ENCODE assay signal across 13 cellular contexts in the genomic region with DNA sequence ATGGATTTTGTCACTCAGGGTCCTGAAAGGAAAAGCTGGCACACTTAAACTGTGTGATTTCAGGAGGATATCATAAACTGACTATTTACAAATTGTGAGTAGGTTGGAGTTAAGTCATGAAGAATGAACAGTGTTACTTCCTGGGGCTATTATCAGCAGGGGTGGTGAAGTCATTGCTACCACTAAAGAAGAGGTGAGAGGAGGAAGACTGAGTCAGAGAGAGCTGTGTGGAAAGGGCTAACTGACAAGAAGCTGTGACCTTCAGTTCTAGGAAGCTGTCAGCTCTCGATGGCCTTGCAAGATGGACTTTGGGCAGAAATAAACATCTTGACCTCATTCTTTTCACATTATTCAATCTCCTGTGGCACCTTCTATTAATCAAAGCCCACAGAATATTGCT.
DNase-seq lines count a peak whose midpoint lies in the region; TF ChIP-seq lines count a peak whose summit lies in the region.
"Had no signal": no experiment of that assay in that cellular context is flagged by ENCODE, and none has a peak within 500 bp of the region (broad histone marks: within the 10 kb centered on the region; RNA-seq: fewer than 3 reads in every experiment).

No MANE protein-coding gene starts in this region.

- in situ Hi-C loops in brain microvascular endothelial cell (cut with HindIII; ENCODE audit: low pct_ligation_motif_present, low sequenced_read_pairs): no loop called here

- H3K27me3 Mint-ChIP-seq in CD14-positive monocyte (ENCODE audit: low read depth in 3 of 3): peaks cover 0 to 1% (median 0%) of the 10 kb centered on the region in 3 donors
- H3K27me3 Mint-ChIP-seq: progenitor cell of endocrine pancreas had no signal

- H3K9me3 Mint-ChIP-seq in CD14-positive monocyte: peaks cover 4 to 6% (median 5%) of the 10 kb centered on the region in 7 donors

- H3K36me3 Mint-ChIP-seq in CD14-positive monocyte: no peaks in the 10 kb centered on the region

- H3K27ac ChIP-seq in brain microvascular endothelial cell: peak overlapping the region; percentile 77
- H3K27ac ChIP-seq: 22Rv1, colonic mucosa had no signal

- H3K9me3 ChIP-seq in MG63: no peaks in the 10 kb centered on the region
- H3K9me3 ChIP-seq: colonic mucosa had no signal

- H3K36me3 ChIP-seq in MG63 (no peaks in the 10 kb centered on the region), brain microvascular endothelial cell (replicated peaks) (no peaks in the 10 kb centered on the region)
- H3K36me3 ChIP-seq: colonic mucosa had no signal

- peaks cover 21% of the 10 kb centered on the region for H3K4me1 Mint-ChIP-seq in CD14-positive monocyte

- TF ChIP-seq CTCF in brain microvascular endothelial cell (IDR thresholded peaks at IDR 0.05; ENCODE audit: low read depth, low read length, missing control alignments) (no peak), CD14-positive monocyte (IDR thresholded peaks at IDR 0.05) (no peak)

- no peak overlapping the region for H3K4me3 Mint-ChIP-seq in CD14-positive monocyte

- peak; percentile 50 for DNase-seq in NK-92 treated with Interleukin-12 subunit alpha and Interleukin-12 subunit beta, amount 100 ng/mL, for 24 hours (lab: John Stamatoyannopoulos, UW)
- no peak for DNase-seq in NK-92 (lab: John Stamatoyannopoulos, UW; ENCODE audit: unreplicated experiment)
- peak; percentile 72 for DNase-seq in MG63
- peak; percentile 82 for DNase-seq in brain microvascular endothelial cell
- DNase-seq in mucosa of gallbladder (ENCODE audit: low spot score): peak; percentile 29
- DNase-seq in NAMALWA (ENCODE audit: low spot score): no peak
- DNase-seq in CD14-positive monocyte (ENCODE audit: low spot score): no peak
- no peak for DNase-seq in NCI-H1694 treated with DMSO at 0.1 percent for 48 hours (lab: John Stamatoyannopoulos, UW)
- DNase-seq: colonic mucosa, kidney, SHP77 treated with DMSO at 0.1 percent for 48 hours had no signal

- H3K27me3 ChIP-seq in MG63 (no peaks in the 10 kb centered on the region), brain microvascular endothelial cell (replicated peaks) (no peaks in the 10 kb centered on the region)
- H3K27me3 ChIP-seq: colonic mucosa had no signal

- no peak overlapping the region for H3K4me3 ChIP-seq in MG63
- H3K4me3 ChIP-seq in brain microvascular endothelial cell (ENCODE audit: low read depth, low read length): no peak overlapping the region
- H3K4me3 ChIP-seq: colonic mucosa had no signal

- no peak overlapping the region for H3K27ac Mint-ChIP-seq in CD14-positive monocyte
- H3K27ac Mint-ChIP-seq: progenitor cell of endocrine pancreas had no signal

- intact Hi-C loops in CD14-positive monocyte (cut with micrococcal nuclease): no loop called here

Comparison
In these comparisons a context has a peak if more than half of its experiments do, and no peak if none do; other contexts are left out.
1. DNase-seq: peak in NK-92 treated with Interleukin-12 subunit alpha and Interleukin-12 subunit beta, amount 100 ng/mL, for 24 hours (single experiment), MG63 (single experiment), brain microvascular endothelial cell (single experiment) and mucosa of gallbladder (single experiment); none in NK-92 (single experiment), NAMALWA (single experiment), CD14-positive monocyte (single experiment) and NCI-H1694 treated with DMSO at 0.1 percent for 48 hours (single experiment).